Comparison of ENCODE assay signal across 1 cellular context in the genomic region with DNA sequence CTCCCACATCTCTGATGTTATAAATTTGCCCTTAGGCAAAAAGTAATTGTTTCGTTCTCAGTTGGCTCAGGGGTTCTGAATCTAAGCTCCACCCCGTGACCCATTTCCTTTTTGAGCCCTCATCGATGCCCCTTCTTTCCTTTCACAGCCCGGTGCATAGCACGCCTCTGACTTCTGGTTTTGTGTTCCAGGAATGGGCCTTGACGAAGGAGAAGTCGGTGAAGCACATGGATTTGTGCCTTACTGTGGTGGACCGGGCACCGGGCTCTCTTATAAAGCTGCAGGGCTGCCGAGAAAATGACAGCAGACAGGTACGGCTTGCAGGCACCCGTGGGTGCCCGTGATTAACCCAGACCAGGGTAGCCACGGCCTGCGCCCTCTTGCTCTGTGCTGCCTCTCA.
TF ChIP-seq lines count a peak whose summit lies in the region.

No MANE protein-coding gene starts in this region.

TF ChIP-seq in HepG2, 621 proteins besides CTCF, POLR2A, EP300 and RAD21 (continued from another document):
- TF ChIP-seq, protein P1, sequence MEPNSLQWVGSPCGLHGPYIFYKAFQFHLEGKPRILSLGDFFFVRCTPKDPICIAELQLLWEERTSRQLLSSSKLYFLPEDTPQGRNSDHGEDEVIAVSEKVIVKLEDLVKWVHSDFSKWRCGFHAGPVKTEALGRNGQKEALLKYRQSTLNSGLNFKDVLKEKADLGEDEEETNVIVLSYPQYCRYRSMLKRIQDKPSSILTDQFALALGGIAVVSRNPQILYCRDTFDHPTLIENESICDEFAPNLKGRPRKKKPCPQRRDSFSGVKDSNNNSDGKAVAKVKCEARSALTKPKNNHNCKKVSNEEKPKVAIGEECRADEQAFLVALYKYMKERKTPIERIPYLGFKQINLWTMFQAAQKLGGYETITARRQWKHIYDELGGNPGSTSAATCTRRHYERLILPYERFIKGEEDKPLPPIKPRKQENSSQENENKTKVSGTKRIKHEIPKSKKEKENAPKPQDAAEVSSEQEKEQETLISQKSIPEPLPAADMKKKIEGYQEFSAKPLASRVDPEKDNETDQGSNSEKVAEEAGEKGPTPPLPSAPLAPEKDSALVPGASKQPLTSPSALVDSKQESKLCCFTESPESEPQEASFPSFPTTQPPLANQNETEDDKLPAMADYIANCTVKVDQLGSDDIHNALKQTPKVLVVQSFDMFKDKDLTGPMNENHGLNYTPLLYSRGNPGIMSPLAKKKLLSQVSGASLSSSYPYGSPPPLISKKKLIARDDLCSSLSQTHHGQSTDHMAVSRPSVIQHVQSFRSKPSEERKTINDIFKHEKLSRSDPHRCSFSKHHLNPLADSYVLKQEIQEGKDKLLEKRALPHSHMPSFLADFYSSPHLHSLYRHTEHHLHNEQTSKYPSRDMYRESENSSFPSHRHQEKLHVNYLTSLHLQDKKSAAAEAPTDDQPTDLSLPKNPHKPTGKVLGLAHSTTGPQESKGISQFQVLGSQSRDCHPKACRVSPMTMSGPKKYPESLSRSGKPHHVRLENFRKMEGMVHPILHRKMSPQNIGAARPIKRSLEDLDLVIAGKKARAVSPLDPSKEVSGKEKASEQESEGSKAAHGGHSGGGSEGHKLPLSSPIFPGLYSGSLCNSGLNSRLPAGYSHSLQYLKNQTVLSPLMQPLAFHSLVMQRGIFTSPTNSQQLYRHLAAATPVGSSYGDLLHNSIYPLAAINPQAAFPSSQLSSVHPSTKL (CRISPR knock-in tag; IDR thresholded peaks at IDR 0.05): no peak
- TF ChIP-seq ZNF430 (CRISPR knock-in tag; IDR thresholded peaks at IDR 0.05) (no peak), ZSCAN21 (CRISPR knock-in tag; IDR thresholded peaks at IDR 0.05; ENCODE audit: borderline replicate concordance) (no peak), PHF21A (CRISPR knock-in tag; IDR thresholded peaks at IDR 0.05) (no peak)
- TF ChIP-seq, protein P2, sequence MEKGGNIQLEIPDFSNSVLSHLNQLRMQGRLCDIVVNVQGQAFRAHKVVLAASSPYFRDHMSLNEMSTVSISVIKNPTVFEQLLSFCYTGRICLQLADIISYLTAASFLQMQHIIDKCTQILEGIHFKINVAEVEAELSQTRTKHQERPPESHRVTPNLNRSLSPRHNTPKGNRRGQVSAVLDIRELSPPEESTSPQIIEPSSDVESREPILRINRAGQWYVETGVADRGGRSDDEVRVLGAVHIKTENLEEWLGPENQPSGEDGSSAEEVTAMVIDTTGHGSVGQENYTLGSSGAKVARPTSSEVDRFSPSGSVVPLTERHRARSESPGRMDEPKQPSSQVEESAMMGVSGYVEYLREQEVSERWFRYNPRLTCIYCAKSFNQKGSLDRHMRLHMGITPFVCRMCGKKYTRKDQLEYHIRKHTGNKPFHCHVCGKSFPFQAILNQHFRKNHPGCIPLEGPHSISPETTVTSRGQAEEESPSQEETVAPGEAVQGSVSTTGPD (CRISPR knock-in tag; IDR thresholded peaks at IDR 0.05): no peak
TF ChIP-seq in HepG2: peak in this region for 0.
